In the genomic region with DNA sequence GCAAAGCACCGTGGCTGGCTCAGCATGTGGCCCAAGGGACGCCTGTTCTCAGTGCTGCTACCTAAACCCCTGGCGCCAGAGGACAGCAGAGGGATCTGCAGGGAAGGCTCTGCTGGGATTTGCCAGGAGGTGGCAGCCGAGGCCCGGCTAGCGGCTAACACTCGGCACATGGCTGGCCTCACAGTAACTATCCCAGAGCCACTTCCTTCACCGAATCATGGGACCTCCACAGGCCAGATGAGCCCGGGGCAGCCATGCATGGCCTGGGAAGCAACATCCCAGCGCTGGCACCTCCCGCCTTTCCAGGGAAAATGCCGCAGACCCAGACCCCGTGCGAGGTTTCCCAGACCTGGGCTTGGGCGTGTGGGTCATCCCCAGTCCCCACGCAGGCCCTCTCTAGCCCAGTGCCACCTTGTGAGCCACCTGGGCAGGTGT, we compare ENCODE assay signal across 8 cellular contexts. TPM values are rescaled to one million over a fixed set of nuclear protein-coding genes. Genes with fewer than 3 reads are reported as not detected.
DNase-seq lines count a peak whose midpoint lies in the region; ATAC-seq and TF ChIP-seq lines count a peak whose summit lies in the region.

No MANE protein-coding gene starts in this region.

- no peak overlapping the region for H3K27ac ChIP-seq in heart right ventricle

- no peak overlapping the region for H3K4me3 ChIP-seq in heart right ventricle

- intact Hi-C loops in heart right ventricle (cut with DNase I), result loop anchor here in 9 of 10 donors (1.0 to 10.0 kb wide), 8 partner anchors 129 to 422 kb away; no protein-coding TSS in a partner anchor

- peaks cover 0 to under 1% (median 0%) of the 10 kb centered on the region in 11 donors for H3K9me3 ChIP-seq in heart right ventricle

- peak in 13 of 14 donors; percentile 13 to 76 (median 59) for DNase-seq in C1 segment of cervical spinal cord (lab: John Stamatoyannopoulos, UW)
- DNase-seq in GM19240 (ENCODE audit: insufficient read length, low spot score), result peak; percentile 77
- peak; percentile 92 for DNase-seq in SKM-1 treated with dmso at 0.1 percent for 144 hours (lab: John Stamatoyannopoulos, UW; ENCODE audit: unreplicated experiment)
- DNase-seq in amniotic epithelial cell (ENCODE audit: low read depth), result peak; percentile 53
- peak; percentile 80 for DNase-seq in heart right ventricle
- peak; percentile 71 for DNase-seq in putamen (ENCODE audit: low spot score)

- WGBS in heart right ventricle, 2 donors, result 38 to 39% methylated on average over 16 of the region's 16 CpGs

- H3K4me1 ChIP-seq in heart right ventricle, result peaks cover 0 to 27% (median 0%) of the 10 kb centered on the region in 9 donors

- H3K36me3 ChIP-seq in heart right ventricle, result no peaks in the 10 kb centered on the region

- H3K27me3 ChIP-seq in heart right ventricle, result no peaks in the 10 kb centered on the region

- ATAC-seq in HG03571 (IDR thresholded peaks at IDR 0.05; ENCODE audit: unreplicated experiment) (peak; percentile 60), heart right ventricle (peak; percentile 87 to 97 (median 95)), HG02610 (IDR thresholded peaks at IDR 0.05; ENCODE audit: unreplicated experiment) (no peak)

- TF ChIP-seq CTCF in heart right ventricle (IDR thresholded peaks at IDR 0.05), result peak; percentile 83 to 97 (median 93)

RNA-seq across cellular contexts. Expression of a gene that starts 36.4 kb away (rescaled TPM):
- total RNA-seq in heart right ventricle, result 10 to 100 TPM in 9 of 10 donors, 1 to 10 TPM in 1; 9.4 to 78.9 (median 32.6) TPM
- 10 to 100 TPM in 1 of 2 donors, 1 to 10 TPM in 1; 2.4 to 19.2 TPM for polyA plus RNA-seq in heart right ventricle
